Comparison of ENCODE assay signal across 1 cellular context in the genomic region with DNA sequence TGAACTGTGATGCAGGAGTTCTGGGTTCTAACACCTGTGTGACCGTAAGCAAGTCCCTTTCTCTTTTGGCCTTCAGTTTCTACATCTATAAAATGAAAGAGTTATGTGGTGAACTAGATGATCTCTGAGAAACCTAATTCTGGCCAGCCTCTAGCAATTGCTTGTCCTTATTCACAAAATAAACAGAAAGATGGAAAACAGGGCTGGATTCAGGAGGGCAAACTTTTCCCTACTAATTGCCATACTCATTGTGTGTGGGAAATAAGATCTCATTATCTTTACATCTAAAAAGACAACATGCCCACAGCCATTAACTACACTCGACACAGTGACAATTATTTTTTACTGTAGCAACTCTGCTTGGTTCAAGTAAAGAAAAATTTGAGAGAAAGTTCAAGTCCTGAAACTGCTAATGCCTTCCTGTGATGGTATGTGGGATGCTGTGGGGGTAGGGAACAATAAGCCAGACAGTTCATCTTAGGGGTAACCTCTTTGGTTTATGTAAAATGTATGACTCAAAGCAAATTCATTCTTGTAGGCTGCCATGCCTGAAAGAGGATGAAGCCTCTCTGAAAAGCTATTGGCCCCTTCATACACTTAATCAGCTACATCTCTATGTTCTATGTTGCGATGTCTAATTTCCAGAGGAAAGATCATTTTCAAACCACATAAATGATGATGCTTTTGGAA.
A peak's percentile ranks its signal among the peaks of the same experiment; 100 is the strongest.
TF ChIP-seq lines count a peak whose summit lies in the region.

No MANE protein-coding gene starts in this region.

TF ChIP-seq in SK-N-SH, 30 proteins besides CTCF, POLR2A, EP300 and RAD21 (continued from another document):
- TF ChIP-seq SMC3 (IDR thresholded peaks at IDR 0.05; ENCODE audit: low read depth, low read length) (no peak), RXRA (IDR thresholded peaks at IDR 0.05; ENCODE audit: borderline replicate concordance, low read depth) (peak; percentile 55), FOXM1 (IDR thresholded peaks at IDR 0.05; ENCODE audit: low read depth) (no peak), FOXJ3 (CRISPR knock-in tag; IDR thresholded peaks at IDR 0.05) (no peak), POLR2AphosphoS5 (IDR thresholded peaks at IDR 0.05; ENCODE audit: low read depth, low read length) (no peak), EZH2phosphoT487 (IDR thresholded peaks at IDR 0.05; ENCODE audit: borderline replicate concordance, low read depth) (no peak), TAF1 (IDR thresholded peaks at IDR 0.05; ENCODE audit: borderline replicate concordance, low read depth, low read length) (no peak), FOSL2 (IDR thresholded peaks at IDR 0.05; ENCODE audit: borderline replicate concordance, low read depth) (peak; percentile 59; the same call in 1 of the 2 replicates), PBX3 (IDR thresholded peaks at IDR 0.05) (0 out of 2 replicates have a peak, but pooled peaks have one; percentile 12), CHD2 (IDR thresholded peaks at IDR 0.05; ENCODE audit: low read length, partially characterized antibody) (no peak), GATA2 (CRISPR knock-in tag; IDR thresholded peaks at IDR 0.05) (no peak), MEF2A (IDR thresholded peaks at IDR 0.05; ENCODE audit: borderline replicate concordance, low read depth) (no peak), MXI1 (IDR thresholded peaks at IDR 0.05; ENCODE audit: low read depth, low read length) (no peak)
- TF ChIP-seq, protein P1, sequence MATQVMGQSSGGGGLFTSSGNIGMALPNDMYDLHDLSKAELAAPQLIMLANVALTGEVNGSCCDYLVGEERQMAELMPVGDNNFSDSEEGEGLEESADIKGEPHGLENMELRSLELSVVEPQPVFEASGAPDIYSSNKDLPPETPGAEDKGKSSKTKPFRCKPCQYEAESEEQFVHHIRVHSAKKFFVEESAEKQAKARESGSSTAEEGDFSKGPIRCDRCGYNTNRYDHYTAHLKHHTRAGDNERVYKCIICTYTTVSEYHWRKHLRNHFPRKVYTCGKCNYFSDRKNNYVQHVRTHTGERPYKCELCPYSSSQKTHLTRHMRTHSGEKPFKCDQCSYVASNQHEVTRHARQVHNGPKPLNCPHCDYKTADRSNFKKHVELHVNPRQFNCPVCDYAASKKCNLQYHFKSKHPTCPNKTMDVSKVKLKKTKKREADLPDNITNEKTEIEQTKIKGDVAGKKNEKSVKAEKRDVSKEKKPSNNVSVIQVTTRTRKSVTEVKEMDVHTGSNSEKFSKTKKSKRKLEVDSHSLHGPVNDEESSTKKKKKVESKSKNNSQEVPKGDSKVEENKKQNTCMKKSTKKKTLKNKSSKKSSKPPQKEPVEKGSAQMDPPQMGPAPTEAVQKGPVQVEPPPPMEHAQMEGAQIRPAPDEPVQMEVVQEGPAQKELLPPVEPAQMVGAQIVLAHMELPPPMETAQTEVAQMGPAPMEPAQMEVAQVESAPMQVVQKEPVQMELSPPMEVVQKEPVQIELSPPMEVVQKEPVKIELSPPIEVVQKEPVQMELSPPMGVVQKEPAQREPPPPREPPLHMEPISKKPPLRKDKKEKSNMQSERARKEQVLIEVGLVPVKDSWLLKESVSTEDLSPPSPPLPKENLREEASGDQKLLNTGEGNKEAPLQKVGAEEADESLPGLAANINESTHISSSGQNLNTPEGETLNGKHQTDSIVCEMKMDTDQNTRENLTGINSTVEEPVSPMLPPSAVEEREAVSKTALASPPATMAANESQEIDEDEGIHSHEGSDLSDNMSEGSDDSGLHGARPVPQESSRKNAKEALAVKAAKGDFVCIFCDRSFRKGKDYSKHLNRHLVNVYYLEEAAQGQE (IDR thresholded peaks at IDR 0.05; ENCODE audit: low read depth, low read length), result no peak
- TF ChIP-seq, protein P2, sequence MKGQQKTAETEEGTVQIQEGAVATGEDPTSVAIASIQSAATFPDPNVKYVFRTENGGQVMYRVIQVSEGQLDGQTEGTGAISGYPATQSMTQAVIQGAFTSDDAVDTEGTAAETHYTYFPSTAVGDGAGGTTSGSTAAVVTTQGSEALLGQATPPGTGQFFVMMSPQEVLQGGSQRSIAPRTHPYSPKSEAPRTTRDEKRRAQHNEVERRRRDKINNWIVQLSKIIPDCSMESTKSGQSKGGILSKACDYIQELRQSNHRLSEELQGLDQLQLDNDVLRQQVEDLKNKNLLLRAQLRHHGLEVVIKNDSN (IDR thresholded peaks at IDR 0.05; ENCODE audit: borderline replicate concordance, low read depth), result no peak
- TF ChIP-seq, protein P3, sequence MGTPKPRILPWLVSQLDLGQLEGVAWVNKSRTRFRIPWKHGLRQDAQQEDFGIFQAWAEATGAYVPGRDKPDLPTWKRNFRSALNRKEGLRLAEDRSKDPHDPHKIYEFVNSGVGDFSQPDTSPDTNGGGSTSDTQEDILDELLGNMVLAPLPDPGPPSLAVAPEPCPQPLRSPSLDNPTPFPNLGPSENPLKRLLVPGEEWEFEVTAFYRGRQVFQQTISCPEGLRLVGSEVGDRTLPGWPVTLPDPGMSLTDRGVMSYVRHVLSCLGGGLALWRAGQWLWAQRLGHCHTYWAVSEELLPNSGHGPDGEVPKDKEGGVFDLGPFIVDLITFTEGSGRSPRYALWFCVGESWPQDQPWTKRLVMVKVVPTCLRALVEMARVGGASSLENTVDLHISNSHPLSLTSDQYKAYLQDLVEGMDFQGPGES (IDR thresholded peaks at IDR 0.05; ENCODE audit: low read depth, low read length), result no peak
